Comparison of ENCODE assay signal across 8 cellular contexts in genomic region chr18:55477537-55478300, GRCh38.
DNase-seq lines count a peak whose midpoint lies in the region; ATAC-seq and TF ChIP-seq lines count a peak whose summit lies in the region.

No MANE protein-coding gene starts in this region.

- intact Hi-C loops in dorsolateral prefrontal cortex (cut with DNase I): no loop called here

- peak in 2 of 3 donors; percentile 12 to 71 for DNase-seq in CD4-positive, CD25-positive, alpha-beta regulatory T cell
- peak; percentile 20 for DNase-seq in SKM-1 treated with dmso at 0.1 percent for 144 hours (lab: John Stamatoyannopoulos, UW; ENCODE audit: unreplicated experiment)
- DNase-seq in dorsolateral prefrontal cortex: no peak
- DNase-seq in SW 1271 (lab: John Stamatoyannopoulos, UW): no peak
- no peak for DNase-seq in NCI-H1417 (lab: John Stamatoyannopoulos, UW)

- H3K4me3 ChIP-seq in CD4-positive, CD25-positive, alpha-beta regulatory T cell (ENCODE audit: low read depth, low read length): peak overlapping the region; percentile 81
- peak overlapping the region; percentile 31 to 73 (median 55) for H3K4me3 ChIP-seq in dorsolateral prefrontal cortex
- peak overlapping the region; percentile 9 for H3K4me3 ChIP-seq in mucosa of stomach (ENCODE audit: low read length)

- H3K36me3 Mint-ChIP-seq in CD4-positive, CD25-positive, alpha-beta regulatory T cell: no peaks in the 10 kb centered on the region

- peaks cover 0 to 20% (median 9%) of the 10 kb centered on the region in 4 donors for H3K4me1 Mint-ChIP-seq in CD4-positive, CD25-positive, alpha-beta regulatory T cell

- no peaks in the 10 kb centered on the region for H3K4me1 ChIP-seq in CD4-positive, CD25-positive, alpha-beta regulatory T cell (ENCODE audit: control insufficient read depth, insufficient read depth, low read length, poor library complexity, severe bottlenecking)
- no peaks in the 10 kb centered on the region for H3K4me1 ChIP-seq in mucosa of stomach (ENCODE audit: control insufficient read depth, insufficient read depth, low read length)

- no peaks in the 10 kb centered on the region for H3K36me3 ChIP-seq in CD4-positive, CD25-positive, alpha-beta regulatory T cell (ENCODE audit: control insufficient read depth, insufficient read depth, low read length)
- no peaks in the 10 kb centered on the region for H3K36me3 ChIP-seq in mucosa of stomach (ENCODE audit: control insufficient read depth, insufficient read depth, low read length)

- peak overlapping the region; percentile 66 to 95 (median 81) for H3K27ac Mint-ChIP-seq in CD4-positive, CD25-positive, alpha-beta regulatory T cell

- H3K27me3 ChIP-seq in CD4-positive, CD25-positive, alpha-beta regulatory T cell (ENCODE audit: control insufficient read depth, insufficient read depth, low read length): no peaks in the 10 kb centered on the region
- no peaks in the 10 kb centered on the region for H3K27me3 ChIP-seq in dorsolateral prefrontal cortex
- no peaks in the 10 kb centered on the region for H3K27me3 ChIP-seq in mucosa of stomach (ENCODE audit: control insufficient read depth, insufficient read depth, low read length)

- peak in 16 of 56 donors; percentile 8 to 36 (median 23) for TF ChIP-seq CTCF in dorsolateral prefrontal cortex (IDR thresholded peaks at IDR 0.05 in 54 of 56, conservative IDR thresholded peaks at IDR 0.05 in 2 of 56; ENCODE audit: low read depth in 1 of 56, partially characterized antibody in 56 of 56)

- ATAC-seq in CD4-positive, CD25-positive, alpha-beta regulatory T cell (ENCODE audit: low read depth in 2 of 2): peak; percentile 64 to 70
- peak; percentile 79 for ATAC-seq in GM19035 (IDR thresholded peaks at IDR 0.05; ENCODE audit: unreplicated experiment)
- ATAC-seq in HG03342 (IDR thresholded peaks at IDR 0.05; ENCODE audit: unreplicated experiment): peak; percentile 93

- peaks cover 0 to 3% (median 0%) of the 10 kb centered on the region in 7 donors for H3K9me3 Mint-ChIP-seq in CD4-positive, CD25-positive, alpha-beta regulatory T cell

- peaks cover 4% of the 10 kb centered on the region for H3K27me3 Mint-ChIP-seq in CD4-positive, CD25-positive, alpha-beta regulatory T cell

- H3K27ac ChIP-seq in CD4-positive, CD25-positive, alpha-beta regulatory T cell (ENCODE audit: insufficient read depth, low read length, poor library complexity, severe bottlenecking): no peak overlapping the region
- H3K27ac ChIP-seq in dorsolateral prefrontal cortex: peak overlapping the region in 58 of 59 donors; percentile 9 to 88 (median 74)

- peak overlapping the region; percentile 9 for H3K9ac ChIP-seq in mucosa of stomach (ENCODE audit: low read length)

- H3K4me3 Mint-ChIP-seq in CD4-positive, CD25-positive, alpha-beta regulatory T cell: peak overlapping the region; percentile 74 to 90 (median 87)

- H3K9me3 ChIP-seq in CD4-positive, CD25-positive, alpha-beta regulatory T cell (ENCODE audit: control insufficient read depth in 2 of 2, low read length in 2 of 2): no peaks in the 10 kb centered on the region
- H3K9me3 ChIP-seq in mucosa of stomach (ENCODE audit: control insufficient read depth, low read length): no peaks in the 10 kb centered on the region

Comparison
In these comparisons a context has a peak if more than half of its experiments do, and no peak if none do; other contexts are left out.
1. DNase-seq: peak in CD4-positive, CD25-positive, alpha-beta regulatory T cell (2 of 3) and SKM-1 treated with dmso at 0.1 percent for 144 hours (single experiment); none in dorsolateral prefrontal cortex (0 of 10), SW 1271 (0 of 2) and NCI-H1417 (0 of 3).
2. H3K4me3 ChIP-seq: peak in every context shown above with its lines; median percentile 81 in CD4-positive, CD25-positive, alpha-beta regulatory T cell; 55 in dorsolateral prefrontal cortex; 9 in mucosa of stomach.
3. Peak in every context shown above with its lines, with median percentiles within 50 percentile points of each other: ATAC-seq.